Comparison of ENCODE assay signal across 14 cellular contexts in genomic region chr13:27401210-27401609, GRCh38. TPM values are rescaled to one million over a fixed set of nuclear protein-coding genes. Genes with fewer than 3 reads are reported as not detected.
A peak's percentile ranks its signal among the peaks of the same experiment; 100 is the strongest.
DNase-seq lines count a peak whose midpoint lies in the region; ATAC-seq and TF ChIP-seq lines count a peak whose summit lies in the region.
"Had no signal": no experiment of that assay in that cellular context is flagged by ENCODE, and none has a peak within 500 bp of the region (broad histone marks: within the 10 kb centered on the region; RNA-seq: fewer than 3 reads in every experiment).

No MANE protein-coding gene starts in this region.

- peaks cover 11% of the 10 kb centered on the region for H3K4me1 Mint-ChIP-seq in activated T-helper 1 cell treated with anti-CD3 and anti-CD28 coated beads, Interleukin-12 subunit alpha, Interleukin-12 subunit beta, Interleukin-2, Interleukin-4 antibody, amounts not matched to agents 30 ng/mL and 10 ng/mL and 1 ng/mL, durations not matched to agents 14 hours and 24 hours and 36 hours (ENCODE audit: low read depth)
- no peaks in the 10 kb centered on the region for H3K4me1 Mint-ChIP-seq in activated T-cell treated with anti-CD3 and anti-CD28 coated beads, Interleukin-2, amount 50 U/mL, for 4 hours (ENCODE audit: low read depth)

- ATAC-seq in activated T-cell treated with anti-CD3 and anti-CD28 coated beads, Interleukin-2, amount 50 U/mL, for 4 hours, result no peak
- ATAC-seq in GM21381 (IDR thresholded peaks at IDR 0.05; ENCODE audit: unreplicated experiment), result no peak

- H3K4me3 ChIP-seq in epithelial cell of esophagus (ENCODE audit: low read length), result no peak overlapping the region

- intact Hi-C loops in activated T-helper 1 cell treated with anti-CD3 and anti-CD28 coated beads, Interleukin-12 subunit alpha, Interleukin-12 subunit beta, Interleukin-2, Interleukin-4 antibody, amounts not matched to agents 30 ng/mL and 10 ng/mL and 1 ng/mL, durations not matched to agents 14 hours and 24 hours and 36 hours (cut with micrococcal nuclease), result no loop called here

- no peaks in the 10 kb centered on the region for H3K36me3 Mint-ChIP-seq in activated T-helper 1 cell treated with anti-CD3 and anti-CD28 coated beads, Interleukin-12 subunit alpha, Interleukin-12 subunit beta, Interleukin-2, Interleukin-4 antibody, amounts not matched to agents 30 ng/mL and 10 ng/mL and 1 ng/mL, durations not matched to agents 14 hours and 24 hours and 36 hours (ENCODE audit: low read depth)
- no peaks in the 10 kb centered on the region for H3K36me3 Mint-ChIP-seq in activated T-cell treated with anti-CD3 and anti-CD28 coated beads, Interleukin-2, amount 50 U/mL, for 4 hours (ENCODE audit: insufficient read depth)
- H3K36me3 Mint-ChIP-seq: activated naive CD8-positive, alpha-beta T cell; CD4-positive, CD25-positive, alpha-beta regulatory T cell had no signal

- TF ChIP-seq CTCF in epithelial cell of esophagus (IDR thresholded peaks at IDR 0.05; ENCODE audit: insufficient read depth, low read depth, low read length, missing control alignments), result no peak

- no peak overlapping the region for H3K4me3 Mint-ChIP-seq in activated T-helper 1 cell treated with anti-CD3 and anti-CD28 coated beads, Interleukin-12 subunit alpha, Interleukin-12 subunit beta, Interleukin-2, Interleukin-4 antibody, amounts not matched to agents 30 ng/mL and 10 ng/mL and 1 ng/mL, durations not matched to agents 14 hours and 24 hours and 36 hours
- H3K4me3 Mint-ChIP-seq in activated T-cell treated with anti-CD3 and anti-CD28 coated beads, Interleukin-2, amount 50 U/mL, for 4 hours, result no peak overlapping the region
- H3K4me3 Mint-ChIP-seq: activated naive CD8-positive, alpha-beta T cell; CD4-positive, CD25-positive, alpha-beta regulatory T cell had no signal

- H3K27me3 Mint-ChIP-seq in activated T-helper 1 cell treated with anti-CD3 and anti-CD28 coated beads, Interleukin-12 subunit alpha, Interleukin-12 subunit beta, Interleukin-2, Interleukin-4 antibody, amounts not matched to agents 30 ng/mL and 10 ng/mL and 1 ng/mL, durations not matched to agents 14 hours and 24 hours and 36 hours (ENCODE audit: insufficient read depth), result no peaks in the 10 kb centered on the region
- H3K27me3 Mint-ChIP-seq in activated T-cell treated with anti-CD3 and anti-CD28 coated beads, Interleukin-2, amount 50 U/mL, for 4 hours (ENCODE audit: low read depth), result peaks cover 4% of the 10 kb centered on the region

- no peaks in the 10 kb centered on the region for H3K9me3 Mint-ChIP-seq in activated T-helper 1 cell treated with anti-CD3 and anti-CD28 coated beads, Interleukin-12 subunit alpha, Interleukin-12 subunit beta, Interleukin-2, Interleukin-4 antibody, amounts not matched to agents 30 ng/mL and 10 ng/mL and 1 ng/mL, durations not matched to agents 14 hours and 24 hours and 36 hours
- H3K9me3 Mint-ChIP-seq in activated T-cell treated with anti-CD3 and anti-CD28 coated beads, Interleukin-2, amount 50 U/mL, for 4 hours, result no peaks in the 10 kb centered on the region

- H3K27ac Mint-ChIP-seq in activated T-helper 1 cell treated with anti-CD3 and anti-CD28 coated beads, Interleukin-12 subunit alpha, Interleukin-12 subunit beta, Interleukin-2, Interleukin-4 antibody, amounts not matched to agents 30 ng/mL and 10 ng/mL and 1 ng/mL, durations not matched to agents 14 hours and 24 hours and 36 hours, result no peak overlapping the region
- H3K27ac Mint-ChIP-seq: activated naive CD8-positive, alpha-beta T cell; CD4-positive, CD25-positive, alpha-beta regulatory T cell had no signal

- DNase-seq in GF-D8 (lab: John Stamatoyannopoulos, UW), result peak; percentile 81
- peak; percentile 55 for DNase-seq in OCI-M1 (lab: John Stamatoyannopoulos, UW)
- DNase-seq in epithelial cell of esophagus (ENCODE audit: low read depth), result peak; percentile 25
- DNase-seq in pons (ENCODE audit: low spot score), result peak; percentile 56
- DNase-seq in activated T-helper 1 cell treated with anti-CD3 and anti-CD28 coated beads, Interleukin-12 subunit alpha, Interleukin-12 subunit beta, Interleukin-2, Interleukin-4 antibody, amounts not matched to agents 30 ng/mL and 10 ng/mL and 1 ng/mL, durations not matched to agents 14 hours and 24 hours and 36 hours (ENCODE audit: low spot score), result no peak
- no peak for DNase-seq in SHP77 treated with DMSO at 0.1 percent for 48 hours (lab: John Stamatoyannopoulos, UW)
- DNase-seq in activated T-cell treated with anti-CD3 and anti-CD28 coated beads, Interleukin-2, amount 50 U/mL, for 4 hours, result no peak
- DNase-seq: CD4-positive, CD25-positive, alpha-beta regulatory T cell; central memory CD4-positive, alpha-beta T cell; erythroblast; NCI-H2029; NK-92 treated with Interleukin-12 subunit alpha and Interleukin-12 subunit beta, amount 100 ng/mL, for 24 hours had no signal

RNA-seq across cellular contexts. Expression of gene GTF3A, which starts 23.2 kb away (rescaled TPM):
- total RNA-seq in activated T-helper 1 cell treated with anti-CD3 and anti-CD28 coated beads, Interleukin-12 subunit alpha, Interleukin-12 subunit beta, Interleukin-2, Interleukin-4 antibody, amounts not matched to agents 30 ng/mL and 10 ng/mL and 1 ng/mL, durations not matched to agents 14 hours and 24 hours and 36 hours, result 255 and 264 TPM in 2 replicates
- 100 to 1,000 TPM; 203 to 279 (median 246) TPM for total RNA-seq in activated T-cell treated with anti-CD3 and anti-CD28 coated beads, Interleukin-2, amount 50 U/mL, for 4 hours

RNA-seq across cellular contexts. Expression of gene MTIF3, which starts 49.2 kb away (rescaled TPM):
- total RNA-seq in activated T-helper 1 cell treated with anti-CD3 and anti-CD28 coated beads, Interleukin-12 subunit alpha, Interleukin-12 subunit beta, Interleukin-2, Interleukin-4 antibody, amounts not matched to agents 30 ng/mL and 10 ng/mL and 1 ng/mL, durations not matched to agents 14 hours and 24 hours and 36 hours, result 30.4 and 36.0 TPM in 2 replicates
- 10 to 100 TPM; 19.8 to 28.2 (median 21.2) TPM for total RNA-seq in activated T-cell treated with anti-CD3 and anti-CD28 coated beads, Interleukin-2, amount 50 U/mL, for 4 hours

Comparison
In these comparisons a context has a peak if more than half of its experiments do, and no peak if none do; other contexts are left out.
1. DNase-seq: peak in GF-D8 (single experiment), OCI-M1 (single experiment), epithelial cell of esophagus (single experiment) and pons (single experiment); none in activated T-helper 1 cell treated with anti-CD3 and anti-CD28 coated beads, Interleukin-12 subunit alpha, Interleukin-12 subunit beta, Interleukin-2, Interleukin-4 antibody, amounts not matched to agents 30 ng/mL and 10 ng/mL and 1 ng/mL, durations not matched to agents 14 hours and 24 hours and 36 hours (single experiment), SHP77 treated with DMSO at 0.1 percent for 48 hours (single experiment) and activated T-cell treated with anti-CD3 and anti-CD28 coated beads, Interleukin-2, amount 50 U/mL, for 4 hours (single experiment).